Comparison of ENCODE assay signal across 3 cellular contexts in genomic region chr16:75111514-75112280, GRCh38.
TF ChIP-seq lines count a peak whose summit lies in the region.

No MANE protein-coding gene starts in this region.

TF ChIP-seq in A549, 52 proteins besides CTCF, POLR2A, EP300 and RAD21:
- TF ChIP-seq RNF2 (IDR thresholded peaks at IDR 0.05; ENCODE audit: borderline replicate concordance, low read depth) (no peak), HOXB13 (CRISPR knock-in tag; IDR thresholded peaks at IDR 0.05; ENCODE audit: low read depth) (no peak), ZFP36 (IDR thresholded peaks at IDR 0.05; ENCODE audit: borderline replicate concordance, partially characterized antibody) (no peak), CHD2 (IDR thresholded peaks at IDR 0.05; ENCODE audit: low read length, partially characterized antibody) (no peak), ELK1 (IDR thresholded peaks at IDR 0.05; ENCODE audit: low read depth, low read length) (no peak), PBX3 (IDR thresholded peaks at IDR 0.05) (no peak), ZSCAN20 (CRISPR knock-in tag; IDR thresholded peaks at IDR 0.05) (no peak), TFCP2L1 (CRISPR knock-in tag; IDR thresholded peaks at IDR 0.05) (no peak), CHD4 (IDR thresholded peaks at IDR 0.05; ENCODE audit: borderline replicate concordance) (no peak), EHMT2 (IDR thresholded peaks at IDR 0.05; ENCODE audit: low read depth) (no peak), CBX8 (IDR thresholded peaks at IDR 0.05) (no peak), FOXS1 (CRISPR knock-in tag; IDR thresholded peaks at IDR 0.05) (no peak), MYC (IDR thresholded peaks at IDR 0.05; ENCODE audit: borderline replicate concordance, low read length) (no peak), FOSB (CRISPR knock-in tag; IDR thresholded peaks at IDR 0.05) (no peak), BHLHE40 (IDR thresholded peaks at IDR 0.05; ENCODE audit: low read depth, low read length) (no peak), FOSL2 (IDR thresholded peaks at IDR 0.05) (no peak), FOSL2 (CRISPR knock-in tag; IDR thresholded peaks at IDR 0.05) (no peak), NR3C1 (IDR thresholded peaks at IDR 0.05) (no peak), ZNF302 (CRISPR knock-in tag; IDR thresholded peaks at IDR 0.05) (no peak)
- TF ChIP-seq, protein P1, sequence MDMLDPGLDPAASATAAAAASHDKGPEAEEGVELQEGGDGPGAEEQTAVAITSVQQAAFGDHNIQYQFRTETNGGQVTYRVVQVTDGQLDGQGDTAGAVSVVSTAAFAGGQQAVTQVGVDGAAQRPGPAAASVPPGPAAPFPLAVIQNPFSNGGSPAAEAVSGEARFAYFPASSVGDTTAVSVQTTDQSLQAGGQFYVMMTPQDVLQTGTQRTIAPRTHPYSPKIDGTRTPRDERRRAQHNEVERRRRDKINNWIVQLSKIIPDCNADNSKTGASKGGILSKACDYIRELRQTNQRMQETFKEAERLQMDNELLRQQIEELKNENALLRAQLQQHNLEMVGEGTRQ (IDR thresholded peaks at IDR 0.05) = no peak

TF ChIP-seq in WTC11, 78 proteins besides CTCF, POLR2A, EP300 and RAD21:
- 0 out of 2 replicates have a peak, but pooled peaks have one; percentile 3 for TF ChIP-seq ETV6 (CRISPR knock-in tag; IDR thresholded peaks at IDR 0.05)
- TF ChIP-seq ZNF512 (CRISPR knock-in tag; IDR thresholded peaks at IDR 0.05; ENCODE audit: borderline replicate concordance) = no peak
- TF ChIP-seq HMGA2 (CRISPR knock-in tag; IDR thresholded peaks at IDR 0.05) = no peak
- no peak for TF ChIP-seq ATF6 (CRISPR knock-in tag; IDR thresholded peaks at IDR 0.05)
- no peak for TF ChIP-seq CREB1 (CRISPR knock-in tag; IDR thresholded peaks at IDR 0.05)
TF ChIP-seq in WTC11: peak in this region for 1.

TF ChIP-seq in HepG2, 621 proteins besides CTCF, POLR2A, EP300 and RAD21 (continues in another document):
- TF ChIP-seq ZSCAN22 (CRISPR knock-in tag; IDR thresholded peaks at IDR 0.05) = no peak
- no peak for TF ChIP-seq FOXK1 (CRISPR knock-in tag; IDR thresholded peaks at IDR 0.05; ENCODE audit: borderline replicate concordance, low read depth)
- TF ChIP-seq EZH2 (conservative IDR thresholded peaks at IDR 0.05; ENCODE audit: low read depth, low read length) = no peak
- no peak for TF ChIP-seq TFAP4 (IDR thresholded peaks at IDR 0.05; ENCODE audit: borderline replicate concordance, low read depth)
- TF ChIP-seq, protein P2, sequence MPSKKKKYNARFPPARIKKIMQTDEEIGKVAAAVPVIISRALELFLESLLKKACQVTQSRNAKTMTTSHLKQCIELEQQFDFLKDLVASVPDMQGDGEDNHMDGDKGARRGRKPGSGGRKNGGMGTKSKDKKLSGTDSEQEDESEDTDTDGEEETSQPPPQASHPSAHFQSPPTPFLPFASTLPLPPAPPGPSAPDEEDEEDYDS (CRISPR knock-in tag; IDR thresholded peaks at IDR 0.05) = peak; percentile 4; the same call in 1 of the 2 replicates
- TF ChIP-seq KDM3A (CRISPR knock-in tag; IDR thresholded peaks at IDR 0.05; ENCODE audit: low read depth) = no peak
- peak; percentile 31; the same call in 1 of the 2 replicates for TF ChIP-seq FOXC1 (CRISPR knock-in tag; IDR thresholded peaks at IDR 0.05; ENCODE audit: borderline replicate concordance)
- TF ChIP-seq ZBTB43 (CRISPR knock-in tag; conservative IDR thresholded peaks at IDR 0.05) = 0 out of 2 replicates have a peak, but pooled peaks have one; percentile 4
- TF ChIP-seq JUND (CRISPR knock-in tag; IDR thresholded peaks at IDR 0.05) = no peak
- peak; percentile 28; the same call in 1 of the 2 replicates for TF ChIP-seq TBX2 (CRISPR knock-in tag; IDR thresholded peaks at IDR 0.05; ENCODE audit: borderline replicate concordance)
- TF ChIP-seq ZNF430 (CRISPR knock-in tag; IDR thresholded peaks at IDR 0.05) = peak; percentile 55; the same call in 1 of the 2 replicates
- 0 out of 2 replicates have a peak, but pooled peaks have one; percentile 10 for TF ChIP-seq ZNF839 (CRISPR knock-in tag; IDR thresholded peaks at IDR 0.05; ENCODE audit: borderline replicate concordance)
- TF ChIP-seq POLR2AphosphoS5 (IDR thresholded peaks at IDR 0.05; ENCODE audit: low read depth, low read length) = peak; percentile 7; the same call in 1 of the 2 replicates
- peak; percentile 4; the same call in 1 of the 2 replicates for TF ChIP-seq ZNF770 (CRISPR knock-in tag; IDR thresholded peaks at IDR 0.05)
- TF ChIP-seq ZNF766 (CRISPR knock-in tag; IDR thresholded peaks at IDR 0.05; ENCODE audit: borderline replicate concordance) = 0 out of 2 replicates have a peak, but pooled peaks have one; percentile 11
- peak; percentile 10; the same call in 1 of the 2 replicates for TF ChIP-seq KAT7 (CRISPR knock-in tag; IDR thresholded peaks at IDR 0.05; ENCODE audit: borderline replicate concordance)
- TF ChIP-seq ZNF747 (CRISPR knock-in tag; IDR thresholded peaks at IDR 0.05; ENCODE audit: borderline replicate concordance) = 0 out of 2 replicates have a peak, but pooled peaks have one; percentile 11
- TF ChIP-seq PAF1 (CRISPR knock-in tag; IDR thresholded peaks at IDR 0.05) = no peak
- TF ChIP-seq GABPA (IDR thresholded peaks at IDR 0.05; ENCODE audit: low read depth, low read length) = no peak
- 0 out of 2 replicates have a peak, but pooled peaks have one; percentile 0 for TF ChIP-seq GABPA (CRISPR knock-in tag; IDR thresholded peaks at IDR 0.05; ENCODE audit: low read depth)
- TF ChIP-seq CEBPZ (IDR thresholded peaks at IDR 0.05; ENCODE audit: low read length) = no peak
- 0 out of 2 replicates have a peak, but pooled peaks have one; percentile 16 for TF ChIP-seq SNAPC2 (CRISPR knock-in tag; IDR thresholded peaks at IDR 0.05)
- TF ChIP-seq ZNF572 (CRISPR knock-in tag; IDR thresholded peaks at IDR 0.05) = 0 out of 2 replicates have a peak, but pooled peaks have one; percentile 34
- peak; percentile 6; the same call in 1 of the 2 replicates for TF ChIP-seq ZFX (CRISPR knock-in tag; IDR thresholded peaks at IDR 0.05; ENCODE audit: low read depth)
- TF ChIP-seq GLI4 (CRISPR knock-in tag; IDR thresholded peaks at IDR 0.05; ENCODE audit: borderline replicate concordance) = peak; percentile 4; the same call in 1 of the 2 replicates
- 0 out of 2 replicates have a peak, but pooled peaks have one; percentile 70 for TF ChIP-seq ZC3H13 (CRISPR knock-in tag; IDR thresholded peaks at IDR 0.05)
- no peak for TF ChIP-seq HNF1A (IDR thresholded peaks at IDR 0.05; ENCODE audit: low read depth)
- TF ChIP-seq HNF1A (CRISPR knock-in tag; IDR thresholded peaks at IDR 0.05; ENCODE audit: borderline replicate concordance) = peak; percentile 11; the same call in 1 of the 2 replicates
- 0 out of 2 replicates have a peak, but pooled peaks have one; percentile 4 for TF ChIP-seq RFXAP (CRISPR knock-in tag; IDR thresholded peaks at IDR 0.05; ENCODE audit: borderline replicate concordance)
- TF ChIP-seq SNAPC5 (CRISPR knock-in tag; IDR thresholded peaks at IDR 0.05; ENCODE audit: borderline replicate concordance) = 0 out of 2 replicates have a peak, but pooled peaks have one; percentile 63
- no peak for TF ChIP-seq SETDB1 (CRISPR knock-in tag; IDR thresholded peaks at IDR 0.05; ENCODE audit: borderline replicate concordance)
- TF ChIP-seq ZNF460 (CRISPR knock-in tag; IDR thresholded peaks at IDR 0.05; ENCODE audit: borderline replicate concordance) = no peak
- TF ChIP-seq ZNF446 (CRISPR knock-in tag; IDR thresholded peaks at IDR 0.05) = no peak
- 0 out of 2 replicates have a peak, but pooled peaks have one; percentile 34 for TF ChIP-seq SIN3A (IDR thresholded peaks at IDR 0.05; ENCODE audit: borderline replicate concordance, low read depth, low read length)
- TF ChIP-seq, protein P3, sequence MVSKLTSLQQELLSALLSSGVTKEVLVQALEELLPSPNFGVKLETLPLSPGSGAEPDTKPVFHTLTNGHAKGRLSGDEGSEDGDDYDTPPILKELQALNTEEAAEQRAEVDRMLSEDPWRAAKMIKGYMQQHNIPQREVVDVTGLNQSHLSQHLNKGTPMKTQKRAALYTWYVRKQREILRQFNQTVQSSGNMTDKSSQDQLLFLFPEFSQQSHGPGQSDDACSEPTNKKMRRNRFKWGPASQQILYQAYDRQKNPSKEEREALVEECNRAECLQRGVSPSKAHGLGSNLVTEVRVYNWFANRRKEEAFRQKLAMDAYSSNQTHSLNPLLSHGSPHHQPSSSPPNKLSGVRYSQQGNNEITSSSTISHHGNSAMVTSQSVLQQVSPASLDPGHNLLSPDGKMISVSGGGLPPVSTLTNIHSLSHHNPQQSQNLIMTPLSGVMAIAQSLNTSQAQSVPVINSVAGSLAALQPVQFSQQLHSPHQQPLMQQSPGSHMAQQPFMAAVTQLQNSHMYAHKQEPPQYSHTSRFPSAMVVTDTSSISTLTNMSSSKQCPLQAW (CRISPR knock-in tag; IDR thresholded peaks at IDR 0.05) = peak; percentile 1; the same call in 1 of the 2 replicates
- no peak for TF ChIP-seq CCAR2 (optimal IDR thresholded peaks at IDR 0.05; ENCODE audit: low read depth, low read length)
- TF ChIP-seq ZNF501 (CRISPR knock-in tag; IDR thresholded peaks at IDR 0.05) = peak; percentile 47
- peak; percentile 7; the same call in 1 of the 2 replicates for TF ChIP-seq SALL1 (CRISPR knock-in tag; IDR thresholded peaks at IDR 0.05)
